Comparison of ENCODE assay signal across 9 cellular contexts in genomic region chr5:33299621-33300208, GRCh38.
A peak's percentile ranks its signal among the peaks of the same experiment; 100 is the strongest.
DNase-seq lines count a peak whose midpoint lies in the region; ATAC-seq and TF ChIP-seq lines count a peak whose summit lies in the region.
"Had no signal": no experiment of that assay in that cellular context is flagged by ENCODE, and none has a peak within 500 bp of the region (broad histone marks: within the 10 kb centered on the region; RNA-seq: fewer than 3 reads in every experiment).

No MANE protein-coding gene starts in this region.

- DNase-seq in COLO829 (ENCODE audit: low spot score), result peak; percentile 53
- peak; percentile 68 for DNase-seq in SK-N-DZ (ENCODE audit: low spot score)
- DNase-seq in foreskin fibroblast, result peak; percentile 82 to 86
- DNase-seq in renal cortical epithelial cell (ENCODE audit: low read depth), result peak; percentile 78
- DNase-seq in KG1 (lab: John Stamatoyannopoulos, UW), result no peak
- DNase-seq in activated T-cell treated with anti-CD3 and anti-CD28 coated beads, Interleukin-2, amount 50 U/mL, for 72 hours, result no peak

- peak; percentile 40 for TF ChIP-seq CTCF in foreskin fibroblast (IDR thresholded peaks at IDR 0.05; ENCODE audit: low read depth, low read length)

- peaks cover 9% of the 10 kb centered on the region for H3K4me1 Mint-ChIP-seq in activated T-cell treated with anti-CD3 and anti-CD28 coated beads, Interleukin-2, amount 50 U/mL, for 72 hours (ENCODE audit: low read depth)

- ATAC-seq in GM19324 (IDR thresholded peaks at IDR 0.05; ENCODE audit: low FRiP score, unreplicated experiment), result peak; percentile 31
- ATAC-seq in HG03378 (IDR thresholded peaks at IDR 0.05; ENCODE audit: unreplicated experiment), result peak; percentile 27
- no peak for ATAC-seq in activated T-cell treated with anti-CD3 and anti-CD28 coated beads, Interleukin-2, amount 50 U/mL, for 72 hours (replicated peaks in 1 of 2)

- no peak overlapping the region for H3K27ac Mint-ChIP-seq in activated T-cell treated with anti-CD3 and anti-CD28 coated beads, Interleukin-2, amount 50 U/mL, for 72 hours

- H3K9me3 Mint-ChIP-seq in activated T-cell treated with anti-CD3 and anti-CD28 coated beads, Interleukin-2, amount 50 U/mL, for 72 hours, result no peaks in the 10 kb centered on the region

- no peak overlapping the region for H3K4me3 ChIP-seq in foreskin fibroblast (ENCODE audit: low read depth in 1 of 2, low read length in 2 of 2)
- H3K4me3 ChIP-seq: skin epidermis had no signal

- peaks cover 22% of the 10 kb centered on the region for H3K27me3 Mint-ChIP-seq in activated T-cell treated with anti-CD3 and anti-CD28 coated beads, Interleukin-2, amount 50 U/mL, for 72 hours (ENCODE audit: low read depth)

- no peak overlapping the region for H3K4me3 Mint-ChIP-seq in activated T-cell treated with anti-CD3 and anti-CD28 coated beads, Interleukin-2, amount 50 U/mL, for 72 hours

- no peaks in the 10 kb centered on the region for H3K36me3 Mint-ChIP-seq in activated T-cell treated with anti-CD3 and anti-CD28 coated beads, Interleukin-2, amount 50 U/mL, for 72 hours (ENCODE audit: insufficient read depth in 2 of 2)

Comparison
In these comparisons a context has a peak if more than half of its experiments do, and no peak if none do; other contexts are left out.
1. DNase-seq: peak in COLO829 (single experiment), SK-N-DZ (single experiment), foreskin fibroblast (2 of 2) and renal cortical epithelial cell (single experiment); none in KG1 (single experiment) and activated T-cell treated with anti-CD3 and anti-CD28 coated beads, Interleukin-2, amount 50 U/mL, for 72 hours (0 of 2).
2. ATAC-seq: peak in GM19324 (single experiment) and HG03378 (single experiment); none in activated T-cell treated with anti-CD3 and anti-CD28 coated beads, Interleukin-2, amount 50 U/mL, for 72 hours (0 of 2).